In genomic region chr19:52520013-52520412, GRCh38 we compare ENCODE assay signal across 24 cellular contexts. TPM values are rescaled to one million over a fixed set of nuclear protein-coding genes. Genes with fewer than 3 reads are reported as not detected.
A peak's percentile ranks its signal among the peaks of the same experiment; 100 is the strongest.
DNase-seq lines count a peak whose midpoint lies in the region; ATAC-seq, FAIRE-seq and TF ChIP-seq lines count a peak whose summit lies in the region.
"Had no signal": no experiment of that assay in that cellular context is flagged by ENCODE, and none has a peak within 500 bp of the region (broad histone marks: within the 10 kb centered on the region; RNA-seq: fewer than 3 reads in every experiment).

No MANE protein-coding gene starts in this region.

- WGBS in heart left ventricle, 4 donors, result 23 to 41% (median 29%) methylated on average over 4 of the region's 4 CpGs
- 4% methylated on average over 4 of the region's 4 CpGs for WGBS in K562 (ENCODE audit: insufficient coverage, low coverage, missing lambda C conversion rate)

- in situ Hi-C loops in K562 (cut with MboI), result no loop called here

- H3K27ac ChIP-seq in cardiac muscle cell (peak overlapping the region; percentile 73), heart left ventricle (no peak overlapping the region), K562 (ENCODE audit: extremely low read depth, low read depth, low read length) (no peak overlapping the region)
- H3K27ac ChIP-seq: 22Rv1, C4-2B, RWPE1 had no signal

- intact Hi-C loops in heart left ventricle (cut with DNase I) (no loop called here), K562 (cut with micrococcal nuclease) (loop anchor here (10.0 kb wide), 1 partner anchor 175 kb away; no protein-coding TSS in a partner anchor), posterior vena cava (cut with DNase I) (no loop called here)

- no peaks in the 10 kb centered on the region for H3K79me2 ChIP-seq in K562 (ENCODE audit: control insufficient read depth, insufficient read depth, low read length)

- ATAC-seq in heart left ventricle, result no peak
- no peak; the same call in 2 of the 3 replicates for ATAC-seq in K562
- ATAC-seq in GM21423 (IDR thresholded peaks at IDR 0.05; ENCODE audit: unreplicated experiment), result no peak
- no peak for ATAC-seq in GM21619 (IDR thresholded peaks at IDR 0.05; ENCODE audit: unreplicated experiment)
- ATAC-seq: CD8-positive, alpha-beta T cell; GM12878; Panc1 had no signal

- no peaks in the 10 kb centered on the region for H3K9me1 ChIP-seq in K562 (ENCODE audit: control insufficient read depth, insufficient read depth, low read length)

- no peak for TF ChIP-seq POLR2A in heart left ventricle (IDR thresholded peaks at IDR 0.05)
- no peak for TF ChIP-seq POLR2A in K562 (conservative IDR thresholded peaks at IDR 0.05)

- peak overlapping the region; percentile 59; the same call in 1 of the 2 replicates for H2AFZ ChIP-seq in K562 (ENCODE audit: low read depth, low read length)

- H3K9ac ChIP-seq in K562 (ENCODE audit: insufficient read depth in 1 of 2, low read depth in 2 of 2, low read length in 2 of 2), result no peak overlapping the region

- H3K27me3 ChIP-seq in cardiac muscle cell (no peaks in the 10 kb centered on the region), heart left ventricle (no peaks in the 10 kb centered on the region), K562 (ENCODE audit: control insufficient read depth in 2 of 2, insufficient read depth in 2 of 2, low read length in 2 of 2) (no peaks in the 10 kb centered on the region)
- H3K27me3 ChIP-seq: MG63 had no signal

- no peak overlapping the region for H3K4me3 ChIP-seq in cardiac muscle cell
- H3K4me3 ChIP-seq in heart left ventricle, result no peak overlapping the region
- no peak overlapping the region for H3K4me3 ChIP-seq in K562
- H3K4me3 ChIP-seq: GM12878, HAP-1, MG63 had no signal

- POLR2A ChIA-PET in K562 (lab: Yijun Ruan, JAX), result no interaction called here

- no peaks in the 10 kb centered on the region for H4K20me1 ChIP-seq in K562 (replicated peaks; ENCODE audit: control insufficient read depth, insufficient read depth, low read length)

- H3K4me2 ChIP-seq in K562 (ENCODE audit: insufficient read depth, low read length), result peak overlapping the region; percentile 32

- TF ChIP-seq CTCF in cardiac muscle cell (IDR thresholded peaks at IDR 0.05; ENCODE audit: low read depth, low read length) (no peak), heart left ventricle (IDR thresholded peaks at IDR 0.05) (no peak), K562 (IDR thresholded peaks at IDR 0.05 in 2 of 3, conservative IDR thresholded peaks at IDR 0.05 in 1 of 3; ENCODE audit: insufficient read depth in 2 of 3, low read depth in 1 of 3, low read length in 3 of 3) (no peak)

- H3K9me3 ChIP-seq in cardiac muscle cell (ENCODE audit: low read depth) (no peaks in the 10 kb centered on the region), heart left ventricle (peaks cover 0 to 49% (median 2%) of the 10 kb centered on the region in 12 donors), K562 (replicated peaks; ENCODE audit: control insufficient read depth, insufficient read depth, low read depth, low read length) (0 out of 2 replicates have a peak, but pooled peaks cover 1% of the 10 kb centered on the region)
- H3K9me3 ChIP-seq: HAP-1, MG63 had no signal

- H3K36me3 ChIP-seq in cardiac muscle cell, result no peaks in the 10 kb centered on the region
- H3K36me3 ChIP-seq in heart left ventricle, result peaks cover 0 to 5% (median 0%) of the 10 kb centered on the region in 9 donors
- no peaks in the 10 kb centered on the region for H3K36me3 ChIP-seq in K562 (ENCODE audit: control insufficient read depth, insufficient read depth, low read length)
- H3K36me3 ChIP-seq: HAP-1, MG63 had no signal

- FAIRE-seq in K562 (lab: Jason Lieb, UNC), result no peak
- FAIRE-seq: GM12878 had no signal

- TF ChIP-seq RAD21 in K562 (CRISPR knock-in tag; conservative IDR thresholded peaks at IDR 0.05 in 1 of 2, IDR thresholded peaks at IDR 0.05 in 1 of 2), result no peak

- DNase-seq in cardiac muscle cell (ENCODE audit: low read depth in 1 of 2, low spot score in 1 of 2), result peak in 1 of 2 donors; percentile 38
- DNase-seq in heart left ventricle, result no peak
- DNase-seq in K562 (ENCODE audit: extremely low read depth in 1 of 4, low spot score in 3 of 4), result peak in 1 of 4 experiments; percentile 58
- DNase-seq in left kidney (ENCODE audit: low read depth, low spot score), result peak; percentile 34
- peak; percentile 1 for DNase-seq in posterior vena cava (ENCODE audit: low spot score)
- DNase-seq in T-helper 1 cell, result no peak
- DNase-seq: Caco-2; CD8-positive, alpha-beta T cell; GDM1; KBM-7; MG63; NCI-H1105 treated with DMSO at 0.1 percent for 48 hours; NCI-H2029 treated with DMSO at 0.1 percent for 48 hours; NCI-H446 treated with DMSO at 0.1 percent for 48 hours; NCI-H526; SHP77 had no signal

- no peak for TF ChIP-seq EP300 in K562 (IDR thresholded peaks at IDR 0.05; ENCODE audit: low read length)

- H3K4me1 ChIP-seq in cardiac muscle cell (ENCODE audit: low read depth) (peaks cover 7% of the 10 kb centered on the region), heart left ventricle (no peaks in the 10 kb centered on the region), K562 (replicated peaks in 1 of 2; ENCODE audit: control insufficient read depth in 2 of 2, insufficient read depth in 2 of 2, low read length in 2 of 2) (peaks cover 0 to 3% of the 10 kb centered on the region in 2 experiments; a peak in 2 of 5 replicates)
- H3K4me1 ChIP-seq: Caco-2, HAP-1 had no signal

- CTCF ChIA-PET in K562 (lab: Yijun Ruan, JAX; ENCODE audit: low intra/inter-chr PET ratio), result no interaction called here

- BruUV-seq in K562 (replicated peaks; lab: Mats Ljungman, UMichigan), result no TSS peak

TF ChIP-seq in K562, 482 proteins besides CTCF, POLR2A, EP300 and RAD21 (continues in another document):
- peak; percentile 18; the same call in 1 of the 2 replicates for TF ChIP-seq EHMT2 (IDR thresholded peaks at IDR 0.05)
- 0 out of 2 replicates have a peak, but pooled peaks have one; percentile 9 for TF ChIP-seq CBFA2T3 (IDR thresholded peaks at IDR 0.05)
- TF ChIP-seq ZNF354B (CRISPR knock-in tag; IDR thresholded peaks at IDR 0.05), result no peak
- peak; percentile 76 for TF ChIP-seq CEBPB (tag; IDR thresholded peaks at IDR 0.05)

RNA-seq across cellular contexts. Expression of gene ZNF808, which starts 7.5 kb away (rescaled TPM):
- 19.0 and 22.9 TPM in 2 replicates for total RNA-seq in cardiac muscle cell
- polyA plus RNA-seq in cardiac muscle cell, result 6.2 and 11.3 TPM in 2 replicates
- 10 to 100 TPM; 16.6 to 46.1 (median 28.9) TPM for total RNA-seq in heart left ventricle
- 10 to 100 TPM in 1 of 2 donors, 1 to 10 TPM in 1; 8.3 to 11.7 TPM for polyA plus RNA-seq in heart left ventricle
- total RNA-seq in K562 (2011; cell fraction: chromatin; rRNA removed; ENCODE audit: low replicate concordance), result 28.3 and 99.4 TPM in 2 replicates
- 18.7 and 32.1 TPM in 2 replicates for total RNA-seq in K562 (2011; cell fraction: nucleolus; rRNA removed)
- 31.3 and 35.0 TPM in 2 replicates for total RNA-seq in K562 (2011; cell fraction: nucleoplasm; rRNA removed)
- 8.1 and 10.9 TPM in 2 replicates for total RNA-seq in K562 (2014; rRNA removed)
- total RNA-seq in K562 (2014; rRNA removed; fragmentation: Illumina TruSeq; extraction: Trizol), result 19.2 and 22.7 TPM in 2 replicates
- total RNA-seq in K562 (2015; rRNA removed; fragmentation: Illumina TruSeq; extraction: Trizol), result 12.9 and 13.0 TPM in 2 replicates
- 20.1 and 20.8 TPM in 2 replicates for total RNA-seq in K562 (2021)
- 14.2 and 14.8 TPM in 2 replicates for polyA plus RNA-seq in K562 (2011; rRNA removed)
- polyA plus RNA-seq in K562 (2011; cell fraction: cytosol; rRNA removed), result 2.2 and 6.7 TPM in 2 replicates
- polyA plus RNA-seq in K562 (2011; cell fraction: nucleus; rRNA removed), result 10.0 and 11.2 TPM in 2 replicates
- 3.2 and 4.1 TPM in 2 replicates for polyA plus RNA-seq in K562 (2012)
- 8.3 and 10.3 TPM in 2 replicates for polyA plus RNA-seq in K562 (2014; fragmentation: Illumina TruSeq; extraction: Trizol)
- 1 to 10 TPM; 3.1 to 3.4 TPM for polyA plus RNA-seq in K562 (2014; fragmentation: Nextera tagmentation; extraction: Ambion mirVana)
- 7.3 and 7.8 TPM in 2 replicates for polyA plus RNA-seq in K562 (2014; rRNA removed)
- polyA minus RNA-seq in K562 (2011; rRNA and poly(A)+ RNA removed), result 69.5 and 80.8 TPM in 2 replicates
- 11.9 and 13.0 TPM in 2 replicates for polyA minus RNA-seq in K562 (2011; cell fraction: cytosol; rRNA and poly(A)+ RNA removed)
- polyA minus RNA-seq in K562 (2011; cell fraction: nucleus; rRNA and poly(A)+ RNA removed), result 9.7 and 24.9 TPM in 2 replicates
- 10 to 100 TPM; 17.4 to 17.8 TPM for total RNA-seq in posterior vena cava

RNA-seq across cellular contexts. Expression of gene ZNF701, which starts 50.1 kb away (rescaled TPM):
- total RNA-seq in cardiac muscle cell, result 6.3 and 13.5 TPM in 2 replicates
- polyA plus RNA-seq in cardiac muscle cell, result 10.8 and 11.0 TPM in 2 replicates
- total RNA-seq in heart left ventricle, result 10 to 100 TPM in 8 of 9 donors, 1 to 10 TPM in 1; 8.3 to 26.6 (median 15.6) TPM
- 10 to 100 TPM in 1 of 2 donors, 1 to 10 TPM in 1; 8.6 to 16.0 TPM for polyA plus RNA-seq in heart left ventricle
- total RNA-seq in K562 (2011; cell fraction: chromatin; rRNA removed; ENCODE audit: low replicate concordance), result 30.6 and 77.6 TPM in 2 replicates
- 22.2 and 27.2 TPM in 2 replicates for total RNA-seq in K562 (2011; cell fraction: nucleolus; rRNA removed)
- total RNA-seq in K562 (2011; cell fraction: nucleoplasm; rRNA removed), result 35.2 and 36.9 TPM in 2 replicates
- total RNA-seq in K562 (2014; rRNA removed), result 8.0 and 9.1 TPM in 2 replicates
- 15.4 and 17.7 TPM in 2 replicates for total RNA-seq in K562 (2014; rRNA removed; fragmentation: Illumina TruSeq; extraction: Trizol)
- total RNA-seq in K562 (2015; rRNA removed; fragmentation: Illumina TruSeq; extraction: Trizol), result 10.1 and 11.3 TPM in 2 replicates
- 12.9 and 15.2 TPM in 2 replicates for total RNA-seq in K562 (2021)
- polyA plus RNA-seq in K562 (2011; rRNA removed), result 15.9 and 16.9 TPM in 2 replicates
- polyA plus RNA-seq in K562 (2011; cell fraction: cytosol; rRNA removed), result 5.1 and 10.3 TPM in 2 replicates
- 16.5 and 19.2 TPM in 2 replicates for polyA plus RNA-seq in K562 (2011; cell fraction: nucleus; rRNA removed)
- 5.4 and 9.6 TPM in 2 replicates for polyA plus RNA-seq in K562 (2012)
- polyA plus RNA-seq in K562 (2014; fragmentation: Illumina TruSeq; extraction: Trizol), result 8.7 and 9.2 TPM in 2 replicates
- 10 to 100 TPM in 1 of 2 experiments, 1 to 10 TPM in 1; 5.3 to 11.1 TPM for polyA plus RNA-seq in K562 (2014; fragmentation: Nextera tagmentation; extraction: Ambion mirVana)
- polyA plus RNA-seq in K562 (2014; rRNA removed), result 9.3 and 9.9 TPM in 2 replicates
- polyA minus RNA-seq in K562 (2011; rRNA and poly(A)+ RNA removed), result 39.2 and 45.7 TPM in 2 replicates
- 10.8 and 11.6 TPM in 2 replicates for polyA minus RNA-seq in K562 (2011; cell fraction: cytosol; rRNA and poly(A)+ RNA removed)
- polyA minus RNA-seq in K562 (2011; cell fraction: nucleus; rRNA and poly(A)+ RNA removed), result 15.9 and 22.9 TPM in 2 replicates
- total RNA-seq in posterior vena cava, result 10 to 100 TPM; 11.3 to 16.0 TPM

Comparison
In these comparisons a context has a peak if more than half of its experiments do, and no peak if none do; other contexts are left out.
1. DNase-seq: peak in left kidney (single experiment) and posterior vena cava (single experiment); none in heart left ventricle (0 of 5) and T-helper 1 cell (0 of 5).